7 cellular contexts compared by ENCODE assay signal in genomic region chr12:38906482-38907170, GRCh38. TPM values are rescaled to one million over a fixed set of nuclear protein-coding genes. Genes with fewer than 3 reads are reported as not detected.
DNase-seq lines count a peak whose midpoint lies in the region; ATAC-seq and TF ChIP-seq lines count a peak whose summit lies in the region.

No MANE protein-coding gene starts in this region.

- DNase-seq in NCI-H1105 (lab: John Stamatoyannopoulos, UW) (peak; percentile 57), WTC11 (ENCODE audit: low spot score) (peak; percentile 92), cerebellar cortex (ENCODE audit: low spot score) (peak; percentile 55), kidney epithelial cell (ENCODE audit: low read depth) (peak; percentile 66)
- peak; percentile 70 for DNase-seq in stimulated activated CD4-positive, alpha-beta T cell treated with anti-CD3 and anti-CD28 coated beads, Interleukin-12 subunit alpha, Interleukin-12 subunit beta, amount 100 ng/mL, for 4 hours

- H3K36me3 ChIP-seq in kidney epithelial cell (ENCODE audit: control insufficient read depth, insufficient read depth, low read length) = no peaks in the 10 kb centered on the region

- H3K36me3 Mint-ChIP-seq in WTC11 = no peaks in the 10 kb centered on the region

- TF ChIP-seq CTCF in WTC11 (IDR thresholded peaks at IDR 0.05) = peak; percentile 39; the same call in 1 of the 2 replicates
- peak; percentile 96 for TF ChIP-seq CTCF in kidney epithelial cell (IDR thresholded peaks at IDR 0.05; ENCODE audit: insufficient read depth, low read length, poor library complexity, severe bottlenecking)

- H3K27me3 Mint-ChIP-seq in WTC11 (ENCODE audit: low read depth) = peaks cover 4% of the 10 kb centered on the region

- POLR2A ChIA-PET in WTC11 (lab: Charles Lee) = no interaction called here

- peak overlapping the region; percentile 68; the same call in 1 of the 2 replicates for H3K27ac Mint-ChIP-seq in WTC11

- no peaks in the 10 kb centered on the region for H3K9me3 Mint-ChIP-seq in WTC11

- H3K27me3 ChIP-seq in kidney epithelial cell (ENCODE audit: control insufficient read depth, insufficient read depth, low read length) = no peaks in the 10 kb centered on the region

- peak overlapping the region; percentile 93 for H3K4me3 Mint-ChIP-seq in WTC11

- peak overlapping the region; percentile 53 for H3K4me3 ChIP-seq in kidney epithelial cell (ENCODE audit: low read depth, low read length)

- CTCF ChIA-PET in WTC11 (lab: Charles Lee) = interaction anchor here (0.6 to 3.8 kb wide), 28 partner anchors 9 to 522 kb away, joined by 3 to 43 read pairs (median 4); no protein-coding TSS in a partner anchor

- ATAC-seq in GM18499 (IDR thresholded peaks at IDR 0.05; ENCODE audit: insufficient read depth, unreplicated experiment) (peak; percentile 48), HG02588 (IDR thresholded peaks at IDR 0.05; ENCODE audit: unreplicated experiment) (peak; percentile 54), WTC11 (peak; percentile 76)

- H3K4me1 Mint-ChIP-seq in WTC11 = peaks cover 19% of the 10 kb centered on the region

TF ChIP-seq in WTC11, 78 proteins besides CTCF, POLR2A, EP300 and RAD21 (continues in another document):
- TF ChIP-seq NR1H2 (CRISPR knock-in tag; IDR thresholded peaks at IDR 0.05) = no peak
- TF ChIP-seq SMAD4 (CRISPR knock-in tag; IDR thresholded peaks at IDR 0.05) = no peak
- no peak for TF ChIP-seq USF2 (CRISPR knock-in tag; IDR thresholded peaks at IDR 0.05)
- TF ChIP-seq ETV6 (CRISPR knock-in tag; IDR thresholded peaks at IDR 0.05) = peak; percentile 87; the same call in 1 of the 2 replicates
- TF ChIP-seq E2F1 (CRISPR knock-in tag; IDR thresholded peaks at IDR 0.05) = no peak
- TF ChIP-seq KAT7 (CRISPR knock-in tag; IDR thresholded peaks at IDR 0.05; ENCODE audit: borderline replicate concordance) = no peak
- TF ChIP-seq ELF4 (CRISPR knock-in tag; IDR thresholded peaks at IDR 0.05; ENCODE audit: low read depth) = no peak
- peak; percentile 57; the same call in 1 of the 2 replicates for TF ChIP-seq MAX (CRISPR knock-in tag; IDR thresholded peaks at IDR 0.05)
- TF ChIP-seq TEAD4 (CRISPR knock-in tag; IDR thresholded peaks at IDR 0.05) = no peak
- TF ChIP-seq ZBTB43 (CRISPR knock-in tag; IDR thresholded peaks at IDR 0.05) = no peak
- no peak for TF ChIP-seq PRDM15 (CRISPR knock-in tag; IDR thresholded peaks at IDR 0.05)
- TF ChIP-seq ZNF121 (CRISPR knock-in tag; IDR thresholded peaks at IDR 0.05) = no peak
- no peak for TF ChIP-seq MXD4 (CRISPR knock-in tag; IDR thresholded peaks at IDR 0.05; ENCODE audit: borderline replicate concordance)
- TF ChIP-seq PRRX2 (CRISPR knock-in tag; IDR thresholded peaks at IDR 0.05) = no peak
- TF ChIP-seq ZNF281 (CRISPR knock-in tag; IDR thresholded peaks at IDR 0.05) = no peak
- no peak for TF ChIP-seq ZMAT4 (CRISPR knock-in tag; IDR thresholded peaks at IDR 0.05)
- TF ChIP-seq MLX (CRISPR knock-in tag; IDR thresholded peaks at IDR 0.05) = no peak

RNA-seq across cellular contexts. Expression of gene CPNE8, which starts 1.2 kb away (rescaled TPM):
- 4.9 to 8.3 TPM (median 7.2 TPM) in 3 replicates for total RNA-seq in WTC11 (2021)
- 6.4 and 8.0 TPM in 2 replicates for total RNA-seq in kidney epithelial cell

Comparison
In these comparisons a context has a peak if more than half of its experiments do, and no peak if none do; other contexts are left out.
1. Peak in every context shown above with its lines: DNase-seq, ATAC-seq and H3K4me3 ChIP-seq.